In genomic region chr6:33247977-33248642, GRCh38 we compare ENCODE assay signal across 8 cellular contexts. TPM values are rescaled to one million over a fixed set of nuclear protein-coding genes. Genes with fewer than 3 reads are reported as not detected.
A peak's percentile ranks its signal among the peaks of the same experiment; 100 is the strongest.
DNase-seq lines count a peak whose midpoint lies in the region; ATAC-seq and TF ChIP-seq lines count a peak whose summit lies in the region.

No MANE protein-coding gene starts in this region.

- intact Hi-C loops in heart right ventricle (cut with DNase I) (loop anchor here (1.0 to 10.0 kb wide), 20 partner anchors 36 to 313 kb away; partner anchors contain the start of genes RXRB (in 3 of the 10), SLC39A7 (in 3 of the 10), HSD17B8 (in 2 of the 10) and HLA-DOA (in 1 of the 10)), posterior cingulate gyrus (cut with DNase I) (loop anchor here (1.0 to 10.0 kb wide), 6 partner anchors 36 to 361 kb away; partner anchors contain the start of gene COL11A2), transverse colon (cut with DNase I; ENCODE audit: low total_unique reads) (loop anchor here (5.0 to 10.0 kb wide), 3 partner anchors 83 to 233 kb away; no protein-coding TSS in a partner anchor)

- in situ Hi-C loops in transverse colon (cut with MboI; ENCODE audit: low pct_ligation_motif_present in 1 of 4, low pct_unique_long_range_greater_than_20kb in 1 of 4, low sequenced_read_pairs in 3 of 4) = loop anchor here (5.0 to 25.0 kb wide), 5 partner anchors 83 to 236 kb away; partner anchors contain the start of gene HLA-DOA (in 1 of the 4)

- no peak for TF ChIP-seq POLR2A in transverse colon (IDR thresholded peaks at IDR 0.05)

- WGBS in heart right ventricle, 2 donors = 5% methylated on average over 28 of the region's 28 CpGs
- WGBS in transverse colon (ENCODE audit: low coverage in 1 of 2), 2 donors = 6 to 22% methylated on average over 4 to 26 of the region's 28 CpGs

- H3K27me3 ChIP-seq in heart right ventricle = peaks cover 0 to 12% (median 0%) of the 10 kb centered on the region in 7 donors
- peaks cover 4% of the 10 kb centered on the region for H3K27me3 ChIP-seq in transverse colon

- H3K4me3 ChIP-seq in heart right ventricle = peak overlapping the region; percentile 16 to 76 (median 61)
- peak overlapping the region in 3 of 4 donors; percentile 34 to 60 (median 42) for H3K4me3 ChIP-seq in transverse colon

- H3K27ac ChIP-seq in heart right ventricle = peak overlapping the region; percentile 19 to 96 (median 92)
- H3K27ac ChIP-seq in transverse colon = peak overlapping the region; percentile 88 to 93 (median 92)

- DNase-seq in DMS53 (lab: John Stamatoyannopoulos, UW) (peak; percentile 92), NCI-H1694 treated with DMSO at 0.1 percent for 48 hours (lab: John Stamatoyannopoulos, UW) (peak; percentile 76), T-helper 1 cell (peak; percentile 70 to 90 (median 82)), amniotic epithelial cell (ENCODE audit: low read depth) (peak; percentile 77), heart right ventricle (peak; percentile 90), posterior cingulate gyrus (peak; percentile 83 to 98 (median 91)), transverse colon (peak; percentile 94)

- H3K9me3 ChIP-seq in heart right ventricle (no peaks in the 10 kb centered on the region), transverse colon (no peaks in the 10 kb centered on the region)

- H3K36me3 ChIP-seq in heart right ventricle (peaks cover 0 to 26% (median 4%) of the 10 kb centered on the region in 9 donors), transverse colon (no peaks in the 10 kb centered on the region)

- TF ChIP-seq EP300 in transverse colon (IDR thresholded peaks at IDR 0.05; ENCODE audit: low read depth) = no peak

- ATAC-seq in HG02678 (IDR thresholded peaks at IDR 0.05; ENCODE audit: unreplicated experiment) (peak; percentile 36), heart right ventricle (peak; percentile 53 to 85 (median 74))

- TF ChIP-seq CTCF in heart right ventricle (IDR thresholded peaks at IDR 0.05) (peak; percentile 94 to 100 (median 98)), transverse colon (IDR thresholded peaks at IDR 0.05) (peak; percentile 96 to 98 (median 97))

- peaks cover 7 to 33% (median 22%) of the 10 kb centered on the region in 9 donors for H3K4me1 ChIP-seq in heart right ventricle
- peaks cover 12 to 27% (median 24%) of the 10 kb centered on the region in 4 donors for H3K4me1 ChIP-seq in transverse colon

RNA-seq across cellular contexts. Expression of gene VPS52, which starts 23.6 kb away (rescaled TPM):
- total RNA-seq in heart right ventricle = 10 to 100 TPM; 29.8 to 41.6 (median 35.9) TPM
- polyA plus RNA-seq in heart right ventricle = 10 to 100 TPM; 25.2 to 45.7 TPM
- 10 to 100 TPM; 52.4 to 93.3 (median 63.4) TPM for total RNA-seq in transverse colon

RNA-seq across cellular contexts. Expression of gene RPS18, which starts 23.8 kb away (rescaled TPM):
- 1,000 to 10,000 TPM in 3 of 10 donors, 100 to 1,000 TPM in 7; 767 to 1,326 (median 860) TPM for total RNA-seq in heart right ventricle
- 1,000 to 10,000 TPM; 2,826 to 4,398 TPM for polyA plus RNA-seq in heart right ventricle
- total RNA-seq in transverse colon = 1,000 to 10,000 TPM in 2 of 4 donors, 100 to 1,000 TPM in 2; 773 to 2,238 (median 1,359) TPM

RNA-seq across cellular contexts. Expression of gene B3GALT4, which starts 28.8 kb away (rescaled TPM):
- total RNA-seq in heart right ventricle (10 to 100 TPM in 2 of 10 donors, 1 to 10 TPM in 8; 5.3 to 12.2 (median 8.0) TPM), transverse colon (10 to 100 TPM; 39.4 to 49.0 (median 41.8) TPM)
- polyA plus RNA-seq in heart right ventricle = 1 to 10 TPM; 7.0 to 9.1 TPM

RNA-seq across cellular contexts. Expression of gene RING1, which starts 39.8 kb away (rescaled TPM):
- total RNA-seq in heart right ventricle (10 to 100 TPM; 26.5 to 32.1 (median 28.0) TPM), transverse colon (10 to 100 TPM; 10.8 to 29.9 (median 19.9) TPM)
- polyA plus RNA-seq in heart right ventricle = 10 to 100 TPM; 28.6 to 35.1 TPM

RNA-seq across cellular contexts. Expression of gene WDR46, which starts 40.9 kb away (rescaled TPM):
- total RNA-seq in heart right ventricle (10 to 100 TPM; 11.0 to 27.8 (median 16.2) TPM), transverse colon (10 to 100 TPM; 25.0 to 87.2 (median 55.8) TPM)
- 10 to 100 TPM; 27.4 to 40.6 TPM for polyA plus RNA-seq in heart right ventricle

Comparison
In these comparisons a context has a peak if more than half of its experiments do, and no peak if none do; other contexts are left out.
1. Peak in every context shown above with its lines: DNase-seq, ATAC-seq, H3K4me3 ChIP-seq and H3K27ac ChIP-seq.